20 cellular contexts compared by ENCODE assay signal in genomic region chr3:185757176-185757575, GRCh38.
"Had no signal": no experiment of that assay in that cellular context is flagged by ENCODE, and none has a peak within 500 bp of the region (broad histone marks: within the 10 kb centered on the region; RNA-seq: fewer than 3 reads in every experiment).

No MANE protein-coding gene starts in this region.

- H3K4me1 Mint-ChIP-seq: memory B cell had no signal

- H3K27me3 ChIP-seq: right atrium auricular region, suprapubic skin, upper lobe of left lung had no signal

- H3K4me3 Mint-ChIP-seq: activated CD4-positive, alpha-beta memory T cell treated with anti-CD3 and anti-CD28 coated beads for 36 hours; activated T-cell treated with anti-CD3 and anti-CD28 coated beads, Interleukin-2, amount 50 U/mL, for 4 hours; memory B cell; naive thymus-derived CD4-positive, alpha-beta T cell; stimulated activated naive CD8-positive, alpha-beta T cell treated with anti-CD3 and anti-CD28 coated beads, Interleukin-15, Interleukin-2, amounts not matched to agents 100 ng/mL and 50 ng/mL, for 24 hours had no signal

- H3K27ac Mint-ChIP-seq: activated CD4-positive, alpha-beta memory T cell treated with anti-CD3 and anti-CD28 coated beads for 36 hours; memory B cell; naive thymus-derived CD4-positive, alpha-beta T cell; stimulated activated naive CD8-positive, alpha-beta T cell treated with anti-CD3 and anti-CD28 coated beads, Interleukin-15, Interleukin-2, amounts not matched to agents 100 ng/mL and 50 ng/mL, for 24 hours had no signal

- H3K9me3 ChIP-seq: esophagus squamous epithelium, right atrium auricular region, suprapubic skin had no signal

- H3K36me3 ChIP-seq: esophagus squamous epithelium, left ventricle myocardium inferior, right atrium auricular region, suprapubic skin, upper lobe of left lung had no signal

- DNase-seq: activated CD4-positive, alpha-beta memory T cell treated with anti-CD3 and anti-CD28 coated beads for 36 hours; activated effector memory CD4-positive, alpha-beta T cell treated with Interleukin-2 at 50 U/mL for 16 hours; activated naive CD4-positive, alpha-beta T cell treated with anti-CD3 and anti-CD28 coated beads, Interleukin-2, amount 50 U/mL, for 16 hours; activated T-cell treated with anti-CD3 and anti-CD28 coated beads, Interleukin-2, amount 50 U/mL, for 4 hours; dorsolateral prefrontal cortex; esophagus squamous epithelium; hippocampal formation; left ventricle myocardium inferior; mucosa of descending colon; naive thymus-derived CD4-positive, alpha-beta T cell; posterior cingulate gyrus; T-helper 1 cell; T1000; upper lobe of left lung had no signal

- H3K4me3 ChIP-seq: dorsolateral prefrontal cortex, esophagus squamous epithelium, left ventricle myocardium inferior, right atrium auricular region, skin epidermis, suprapubic skin, upper lobe of left lung had no signal

- H3K27ac ChIP-seq: dorsolateral prefrontal cortex, esophagus squamous epithelium, left ventricle myocardium inferior, right atrium auricular region, skin epidermis, suprapubic skin, upper lobe of left lung, VCaP had no signal
